In the genomic region with DNA sequence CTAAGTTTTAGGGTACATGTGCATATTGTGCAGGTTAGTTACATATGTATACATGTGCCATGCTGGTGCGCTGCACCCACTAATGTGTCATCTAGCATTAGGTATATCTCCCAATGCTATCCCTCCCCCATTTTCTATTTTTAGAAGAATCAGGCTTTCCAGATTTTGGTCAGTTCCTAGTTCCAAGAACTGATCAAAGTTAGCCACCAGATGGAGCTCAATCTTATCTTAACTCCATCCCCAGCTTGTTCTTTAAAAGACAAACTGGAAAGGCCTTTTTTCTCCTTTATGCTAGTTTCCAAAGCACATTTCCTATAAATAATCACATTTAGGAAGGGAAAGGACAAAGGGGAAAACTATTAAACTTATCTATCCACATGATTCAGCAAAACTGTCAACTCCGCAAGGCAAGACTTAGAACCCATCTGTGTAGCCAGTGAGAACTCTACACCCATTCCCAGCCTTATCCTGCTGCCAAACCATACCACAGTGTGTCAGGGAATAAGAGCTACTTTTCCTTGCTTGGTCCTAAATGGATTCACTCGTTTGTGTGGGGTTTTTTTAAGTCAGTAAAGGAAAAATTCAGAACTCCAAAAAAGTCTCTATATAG, we compare ENCODE assay signal across 1 cellular context.
TF ChIP-seq lines count a peak whose summit lies in the region.

No MANE protein-coding gene starts in this region.

TF ChIP-seq in K562, 482 proteins besides CTCF, POLR2A, EP300 and RAD21 (continued from another document and continues in another):
- no peak for TF ChIP-seq AFF1 (IDR thresholded peaks at IDR 0.05; ENCODE audit: low read depth in 1 of 2, partially characterized antibody in 2 of 2)
- TF ChIP-seq RERE (CRISPR knock-in tag; IDR thresholded peaks at IDR 0.05; ENCODE audit: borderline replicate concordance), result no peak
- no peak for TF ChIP-seq SUPT5H (IDR thresholded peaks at IDR 0.05)
- no peak for TF ChIP-seq THRAP3 (IDR thresholded peaks at IDR 0.05; ENCODE audit: borderline replicate concordance)
- TF ChIP-seq ZNF77 (CRISPR knock-in tag; IDR thresholded peaks at IDR 0.05), result no peak
- no peak for TF ChIP-seq PTTG1 (tag; IDR thresholded peaks at IDR 0.05; ENCODE audit: low read depth)
- no peak for TF ChIP-seq CCNT2 (IDR thresholded peaks at IDR 0.05; ENCODE audit: borderline replicate concordance, extremely low read depth, insufficient read length, low read depth, low read length)
- TF ChIP-seq FOSL1 (tag; conservative IDR thresholded peaks at IDR 0.05), result no peak; the same call in 1 of the 2 replicates
- TF ChIP-seq, protein P1, sequence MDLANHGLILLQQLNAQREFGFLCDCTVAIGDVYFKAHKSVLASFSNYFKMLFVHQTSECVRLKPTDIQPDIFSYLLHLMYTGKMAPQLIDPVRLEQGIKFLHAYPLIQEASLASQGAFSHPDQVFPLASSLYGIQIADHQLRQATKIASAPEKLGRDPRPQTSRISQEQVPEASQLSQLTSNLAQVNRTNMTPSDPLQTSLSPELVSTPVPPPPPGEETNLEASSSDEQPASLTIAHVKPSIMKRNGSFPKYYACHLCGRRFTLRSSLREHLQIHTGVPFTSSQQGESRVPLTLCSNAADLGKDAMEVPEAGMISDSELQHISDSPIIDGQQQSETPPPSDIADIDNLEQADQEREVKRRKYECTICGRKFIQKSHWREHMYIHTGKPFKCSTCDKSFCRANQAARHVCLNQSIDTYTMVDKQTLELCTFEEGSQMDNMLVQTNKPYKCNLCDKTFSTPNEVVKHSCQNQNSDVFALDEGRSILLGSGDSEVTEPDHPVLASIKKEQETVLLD (IDR thresholded peaks at IDR 0.05), result no peak
- TF ChIP-seq FOS (IDR thresholded peaks at IDR 0.05; ENCODE audit: extremely low read depth, insufficient read length), result no peak
- TF ChIP-seq HDAC1 (IDR thresholded peaks at IDR 0.05), result peak in 1 of 2 experiments; percentile 80; a peak in 2 of 4 replicates
- TF ChIP-seq SMARCA4 (IDR thresholded peaks at IDR 0.05), result peak; percentile 59; the same call in 1 of the 2 replicates
- no peak for TF ChIP-seq NFATC3 (IDR thresholded peaks at IDR 0.05)
- TF ChIP-seq PTRF (tag; IDR thresholded peaks at IDR 0.05), result no peak
- TF ChIP-seq ZNF407 (IDR thresholded peaks at IDR 0.05; ENCODE audit: low read depth), result no peak
- no peak for TF ChIP-seq PHF20 (IDR thresholded peaks at IDR 0.05; ENCODE audit: partially characterized antibody)
- TF ChIP-seq LARP7 (IDR thresholded peaks at IDR 0.05), result no peak
- no peak for TF ChIP-seq NR3C1 (CRISPR knock-in tag; IDR thresholded peaks at IDR 0.05)
- no peak for TF ChIP-seq SAP30 (IDR thresholded peaks at IDR 0.05; ENCODE audit: borderline replicate concordance, insufficient read depth, low read depth, low read length, poor library complexity, severe bottlenecking)
- peak; percentile 5; the same call in 1 of the 2 replicates for TF ChIP-seq MAFF (IDR thresholded peaks at IDR 0.05; ENCODE audit: low read length)
- TF ChIP-seq MXD1 (CRISPR knock-in tag; IDR thresholded peaks at IDR 0.05; ENCODE audit: borderline replicate concordance, poor library complexity, severe bottlenecking), result no peak
- TF ChIP-seq NR2C1 (IDR thresholded peaks at IDR 0.05), result no peak
- TF ChIP-seq NR2C1 (tag; IDR thresholded peaks at IDR 0.05), result no peak
- TF ChIP-seq GABPA (tag; conservative IDR thresholded peaks at IDR 0.05; ENCODE audit: low read depth), result no peak
- no peak for TF ChIP-seq TEAD2 (tag; IDR thresholded peaks at IDR 0.05)
- TF ChIP-seq, protein P2, sequence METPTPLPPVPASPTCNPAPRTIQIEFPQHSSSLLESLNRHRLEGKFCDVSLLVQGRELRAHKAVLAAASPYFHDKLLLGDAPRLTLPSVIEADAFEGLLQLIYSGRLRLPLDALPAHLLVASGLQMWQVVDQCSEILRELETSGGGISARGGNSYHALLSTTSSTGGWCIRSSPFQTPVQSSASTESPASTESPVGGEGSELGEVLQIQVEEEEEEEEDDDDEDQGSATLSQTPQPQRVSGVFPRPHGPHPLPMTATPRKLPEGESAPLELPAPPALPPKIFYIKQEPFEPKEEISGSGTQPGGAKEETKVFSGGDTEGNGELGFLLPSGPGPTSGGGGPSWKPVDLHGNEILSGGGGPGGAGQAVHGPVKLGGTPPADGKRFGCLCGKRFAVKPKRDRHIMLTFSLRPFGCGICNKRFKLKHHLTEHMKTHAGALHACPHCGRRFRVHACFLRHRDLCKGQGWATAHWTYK (CRISPR knock-in tag; IDR thresholded peaks at IDR 0.05), result no peak
- TF ChIP-seq NR2F6 (CRISPR knock-in tag; IDR thresholded peaks at IDR 0.05), result no peak
- TF ChIP-seq GABPB2 (CRISPR knock-in tag; conservative IDR thresholded peaks at IDR 0.05), result no peak
- TF ChIP-seq HMGXB4 (CRISPR knock-in tag; IDR thresholded peaks at IDR 0.05), result no peak
- TF ChIP-seq TCF7 (IDR thresholded peaks at IDR 0.05; ENCODE audit: borderline replicate concordance), result 0 out of 2 replicates have a peak, but pooled peaks have one; percentile 65
- TF ChIP-seq SMARCC2 (IDR thresholded peaks at IDR 0.05; ENCODE audit: low read depth), result no peak
- no peak for TF ChIP-seq PHF8 (IDR thresholded peaks at IDR 0.05; ENCODE audit: borderline replicate concordance, low read length)
- peak; percentile 93 to 94 for TF ChIP-seq KDM1A (IDR thresholded peaks at IDR 0.05)
